In the genomic region with DNA sequence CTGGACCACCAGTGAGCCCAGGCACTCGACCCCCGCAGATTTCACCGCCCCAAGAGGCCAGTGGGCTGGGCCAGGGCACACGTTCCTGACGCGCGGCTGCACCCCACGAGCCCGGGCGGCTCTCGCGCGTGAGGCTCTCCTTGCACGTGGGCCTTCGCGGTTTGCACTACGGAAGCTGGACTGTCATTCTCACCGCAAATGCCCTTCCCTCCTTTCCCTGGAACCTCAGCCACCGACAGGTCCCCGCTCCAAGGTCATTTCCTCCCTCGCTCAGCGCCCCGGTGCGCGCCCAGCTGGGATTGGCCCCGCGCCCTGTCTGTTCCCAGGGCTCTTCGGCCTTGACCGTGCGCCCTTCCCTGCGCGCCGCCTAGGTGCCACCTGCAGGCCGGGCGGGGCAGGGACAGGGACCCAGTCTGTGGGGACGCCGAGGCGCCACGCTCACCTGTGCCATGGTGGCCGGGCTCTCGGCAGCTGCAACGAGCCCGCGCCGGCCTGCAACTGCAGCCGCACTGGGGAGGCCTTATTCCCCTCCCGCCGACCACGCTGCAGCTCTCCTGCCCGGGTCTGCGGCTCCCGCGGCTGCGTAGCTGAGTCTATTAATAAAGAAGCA, we compare ENCODE assay signal across 1 cellular context.
A peak's percentile ranks its signal among the peaks of the same experiment; 100 is the strongest.
TF ChIP-seq lines count a peak whose summit lies in the region.

No MANE protein-coding gene starts in this region.

TF ChIP-seq in HepG2, 621 proteins besides CTCF, POLR2A, EP300 and RAD21 (continues in another document):
- TF ChIP-seq ETV5 (CRISPR knock-in tag; IDR thresholded peaks at IDR 0.05; ENCODE audit: borderline replicate concordance) (peak; percentile 69; the same call in 1 of the 2 replicates), TBL1XR1 (IDR thresholded peaks at IDR 0.05; ENCODE audit: borderline replicate concordance, low read length, partially characterized antibody) (peak; percentile 95), ZNF503 (CRISPR knock-in tag; IDR thresholded peaks at IDR 0.05) (peak; percentile 66; the same call in 1 of the 2 replicates), TOE1 (CRISPR knock-in tag; IDR thresholded peaks at IDR 0.05) (no peak), HOXA9 (CRISPR knock-in tag; IDR thresholded peaks at IDR 0.05; ENCODE audit: borderline replicate concordance) (peak; percentile 77; the same call in 1 of the 2 replicates), SOX6 (IDR thresholded peaks at IDR 0.05) (no peak), SOX6 (CRISPR knock-in tag; IDR thresholded peaks at IDR 0.05) (peak; percentile 84), FOXP1 (IDR thresholded peaks at IDR 0.05) (no peak), FOXP1 (CRISPR knock-in tag; IDR thresholded peaks at IDR 0.05) (peak; percentile 37; the same call in 1 of the 2 replicates), KDM3A (CRISPR knock-in tag; IDR thresholded peaks at IDR 0.05; ENCODE audit: low read depth) (peak; percentile 83; the same call in 1 of the 2 replicates), ZNF484 (CRISPR knock-in tag; IDR thresholded peaks at IDR 0.05; ENCODE audit: borderline replicate concordance, low read depth) (no peak), CBX5 (CRISPR knock-in tag; IDR thresholded peaks at IDR 0.05; ENCODE audit: borderline replicate concordance) (peak; percentile 64; the same call in 1 of the 2 replicates), THAP8 (CRISPR knock-in tag; IDR thresholded peaks at IDR 0.05; ENCODE audit: borderline replicate concordance) (no peak), ZGPAT (CRISPR knock-in tag; IDR thresholded peaks at IDR 0.05) (peak; percentile 77; the same call in 1 of the 2 replicates), ZNF543 (CRISPR knock-in tag; IDR thresholded peaks at IDR 0.05) (0 out of 2 replicates have a peak, but pooled peaks have one; percentile 49), ZNF512B (CRISPR knock-in tag; IDR thresholded peaks at IDR 0.05; ENCODE audit: borderline replicate concordance) (0 out of 2 replicates have a peak, but pooled peaks have one; percentile 30), ZFP82 (CRISPR knock-in tag; IDR thresholded peaks at IDR 0.05; ENCODE audit: borderline replicate concordance) (0 out of 2 replicates have a peak, but pooled peaks have one; percentile 44), RXRB (CRISPR knock-in tag; IDR thresholded peaks at IDR 0.05; ENCODE audit: borderline replicate concordance) (peak; percentile 96), TEAD3 (CRISPR knock-in tag; optimal IDR thresholded peaks at IDR 0.05; ENCODE audit: borderline replicate concordance) (peak; percentile 56), ZNF768 (CRISPR knock-in tag; IDR thresholded peaks at IDR 0.05) (peak; percentile 83; the same call in 1 of the 2 replicates), ZNF713 (CRISPR knock-in tag; IDR thresholded peaks at IDR 0.05) (0 out of 2 replicates have a peak, but pooled peaks have one; percentile 73), ZBTB25 (CRISPR knock-in tag; IDR thresholded peaks at IDR 0.05) (peak; percentile 58; the same call in 1 of the 2 replicates)
- TF ChIP-seq, protein P1, sequence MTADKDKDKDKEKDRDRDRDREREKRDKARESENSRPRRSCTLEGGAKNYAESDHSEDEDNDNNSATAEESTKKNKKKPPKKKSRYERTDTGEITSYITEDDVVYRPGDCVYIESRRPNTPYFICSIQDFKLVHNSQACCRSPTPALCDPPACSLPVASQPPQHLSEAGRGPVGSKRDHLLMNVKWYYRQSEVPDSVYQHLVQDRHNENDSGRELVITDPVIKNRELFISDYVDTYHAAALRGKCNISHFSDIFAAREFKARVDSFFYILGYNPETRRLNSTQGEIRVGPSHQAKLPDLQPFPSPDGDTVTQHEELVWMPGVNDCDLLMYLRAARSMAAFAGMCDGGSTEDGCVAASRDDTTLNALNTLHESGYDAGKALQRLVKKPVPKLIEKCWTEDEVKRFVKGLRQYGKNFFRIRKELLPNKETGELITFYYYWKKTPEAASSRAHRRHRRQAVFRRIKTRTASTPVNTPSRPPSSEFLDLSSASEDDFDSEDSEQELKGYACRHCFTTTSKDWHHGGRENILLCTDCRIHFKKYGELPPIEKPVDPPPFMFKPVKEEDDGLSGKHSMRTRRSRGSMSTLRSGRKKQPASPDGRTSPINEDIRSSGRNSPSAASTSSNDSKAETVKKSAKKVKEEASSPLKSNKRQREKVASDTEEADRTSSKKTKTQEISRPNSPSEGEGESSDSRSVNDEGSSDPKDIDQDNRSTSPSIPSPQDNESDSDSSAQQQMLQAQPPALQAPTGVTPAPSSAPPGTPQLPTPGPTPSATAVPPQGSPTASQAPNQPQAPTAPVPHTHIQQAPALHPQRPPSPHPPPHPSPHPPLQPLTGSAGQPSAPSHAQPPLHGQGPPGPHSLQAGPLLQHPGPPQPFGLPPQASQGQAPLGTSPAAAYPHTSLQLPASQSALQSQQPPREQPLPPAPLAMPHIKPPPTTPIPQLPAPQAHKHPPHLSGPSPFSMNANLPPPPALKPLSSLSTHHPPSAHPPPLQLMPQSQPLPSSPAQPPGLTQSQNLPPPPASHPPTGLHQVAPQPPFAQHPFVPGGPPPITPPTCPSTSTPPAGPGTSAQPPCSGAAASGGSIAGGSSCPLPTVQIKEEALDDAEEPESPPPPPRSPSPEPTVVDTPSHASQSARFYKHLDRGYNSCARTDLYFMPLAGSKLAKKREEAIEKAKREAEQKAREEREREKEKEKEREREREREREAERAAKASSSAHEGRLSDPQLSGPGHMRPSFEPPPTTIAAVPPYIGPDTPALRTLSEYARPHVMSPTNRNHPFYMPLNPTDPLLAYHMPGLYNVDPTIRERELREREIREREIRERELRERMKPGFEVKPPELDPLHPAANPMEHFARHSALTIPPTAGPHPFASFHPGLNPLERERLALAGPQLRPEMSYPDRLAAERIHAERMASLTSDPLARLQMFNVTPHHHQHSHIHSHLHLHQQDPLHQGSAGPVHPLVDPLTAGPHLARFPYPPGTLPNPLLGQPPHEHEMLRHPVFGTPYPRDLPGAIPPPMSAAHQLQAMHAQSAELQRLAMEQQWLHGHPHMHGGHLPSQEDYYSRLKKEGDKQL (CRISPR knock-in tag; IDR thresholded peaks at IDR 0.05; ENCODE audit: low read depth): peak; percentile 38; the same call in 1 of the 2 replicates
- TF ChIP-seq, protein P2, sequence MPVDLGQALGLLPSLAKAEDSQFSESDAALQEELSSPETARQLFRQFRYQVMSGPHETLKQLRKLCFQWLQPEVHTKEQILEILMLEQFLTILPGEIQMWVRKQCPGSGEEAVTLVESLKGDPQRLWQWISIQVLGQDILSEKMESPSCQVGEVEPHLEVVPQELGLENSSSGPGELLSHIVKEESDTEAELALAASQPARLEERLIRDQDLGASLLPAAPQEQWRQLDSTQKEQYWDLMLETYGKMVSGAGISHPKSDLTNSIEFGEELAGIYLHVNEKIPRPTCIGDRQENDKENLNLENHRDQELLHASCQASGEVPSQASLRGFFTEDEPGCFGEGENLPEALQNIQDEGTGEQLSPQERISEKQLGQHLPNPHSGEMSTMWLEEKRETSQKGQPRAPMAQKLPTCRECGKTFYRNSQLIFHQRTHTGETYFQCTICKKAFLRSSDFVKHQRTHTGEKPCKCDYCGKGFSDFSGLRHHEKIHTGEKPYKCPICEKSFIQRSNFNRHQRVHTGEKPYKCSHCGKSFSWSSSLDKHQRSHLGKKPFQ (CRISPR knock-in tag; IDR thresholded peaks at IDR 0.05; ENCODE audit: insufficient replicate concordance): peak; percentile 83
- TF ChIP-seq, protein P3, sequence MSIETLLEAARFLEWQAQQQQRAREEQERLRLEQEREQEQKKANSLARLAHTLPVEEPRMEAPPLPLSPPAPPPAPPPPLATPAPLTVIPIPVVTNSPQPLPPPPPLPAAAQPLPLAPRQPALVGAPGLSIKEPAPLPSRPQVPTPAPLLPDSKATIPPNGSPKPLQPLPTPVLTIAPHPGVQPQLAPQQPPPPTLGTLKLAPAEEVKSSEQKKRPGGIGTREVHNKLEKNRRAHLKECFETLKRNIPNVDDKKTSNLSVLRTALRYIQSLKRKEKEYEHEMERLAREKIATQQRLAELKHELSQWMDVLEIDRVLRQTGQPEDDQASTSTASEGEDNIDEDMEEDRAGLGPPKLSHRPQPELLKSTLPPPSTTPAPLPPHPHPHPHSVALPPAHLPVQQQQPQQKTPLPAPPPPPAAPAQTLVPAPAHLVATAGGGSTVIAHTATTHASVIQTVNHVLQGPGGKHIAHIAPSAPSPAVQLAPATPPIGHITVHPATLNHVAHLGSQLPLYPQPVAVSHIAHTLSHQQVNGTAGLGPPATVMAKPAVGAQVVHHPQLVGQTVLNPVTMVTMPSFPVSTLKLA (IDR thresholded peaks at IDR 0.05): no peak
- TF ChIP-seq, protein P4, sequence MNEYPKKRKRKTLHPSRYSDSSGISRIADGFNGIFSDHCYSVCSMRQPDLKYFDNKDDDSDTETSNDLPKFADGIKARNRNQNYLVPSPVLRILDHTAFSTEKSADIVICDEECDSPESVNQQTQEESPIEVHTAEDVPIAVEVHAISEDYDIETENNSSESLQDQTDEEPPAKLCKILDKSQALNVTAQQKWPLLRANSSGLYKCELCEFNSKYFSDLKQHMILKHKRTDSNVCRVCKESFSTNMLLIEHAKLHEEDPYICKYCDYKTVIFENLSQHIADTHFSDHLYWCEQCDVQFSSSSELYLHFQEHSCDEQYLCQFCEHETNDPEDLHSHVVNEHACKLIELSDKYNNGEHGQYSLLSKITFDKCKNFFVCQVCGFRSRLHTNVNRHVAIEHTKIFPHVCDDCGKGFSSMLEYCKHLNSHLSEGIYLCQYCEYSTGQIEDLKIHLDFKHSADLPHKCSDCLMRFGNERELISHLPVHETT (CRISPR knock-in tag; conservative IDR thresholded peaks at IDR 0.05): peak; percentile 65
- TF ChIP-seq, protein P5, sequence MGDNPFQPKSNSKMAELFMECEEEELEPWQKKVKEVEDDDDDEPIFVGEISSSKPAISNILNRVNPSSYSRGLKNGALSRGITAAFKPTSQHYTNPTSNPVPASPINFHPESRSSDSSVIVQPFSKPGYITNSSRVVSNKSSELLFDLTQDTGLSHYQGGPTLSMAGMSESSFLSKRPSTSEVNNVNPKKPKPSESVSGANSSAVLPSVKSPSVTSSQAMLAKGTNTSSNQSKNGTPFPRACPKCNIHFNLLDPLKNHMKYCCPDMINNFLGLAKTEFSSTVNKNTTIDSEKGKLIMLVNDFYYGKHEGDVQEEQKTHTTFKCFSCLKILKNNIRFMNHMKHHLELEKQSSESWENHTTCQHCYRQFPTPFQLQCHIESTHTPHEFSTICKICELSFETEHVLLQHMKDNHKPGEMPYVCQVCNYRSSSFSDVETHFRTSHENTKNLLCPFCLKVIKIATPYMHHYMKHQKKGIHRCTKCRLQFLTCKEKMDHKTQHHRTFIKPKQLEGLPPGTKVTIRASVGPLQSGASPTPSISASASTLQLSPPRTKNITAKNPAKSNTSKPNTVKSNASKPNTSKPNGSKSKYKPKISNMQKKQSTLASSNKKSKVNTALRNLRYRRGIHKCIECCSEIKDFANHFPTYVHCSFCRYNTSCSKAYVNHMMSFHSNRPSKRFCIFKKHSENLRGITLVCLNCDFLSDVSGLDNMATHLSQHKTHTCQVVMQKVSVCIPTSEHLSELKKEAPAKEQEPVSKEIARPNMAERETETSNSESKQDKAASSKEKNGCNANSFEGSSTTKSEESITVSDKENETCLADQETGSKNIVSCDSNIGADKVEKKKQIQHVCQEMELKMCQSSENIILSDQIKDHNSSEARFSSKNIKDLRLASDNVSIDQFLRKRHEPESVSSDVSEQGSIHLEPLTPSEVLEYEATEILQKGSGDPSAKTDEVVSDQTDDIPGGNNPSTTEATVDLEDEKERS (CRISPR knock-in tag; IDR thresholded peaks at IDR 0.05): no peak
